Comparison of ENCODE assay signal across 1 cellular context in genomic region chr1:2199042-2199810, GRCh38.
A peak's percentile ranks its signal among the peaks of the same experiment; 100 is the strongest.
TF ChIP-seq lines count a peak whose summit lies in the region.

No MANE protein-coding gene starts in this region.

TF ChIP-seq in K562, 482 proteins besides CTCF, POLR2A, EP300 and RAD21 (continued from another document):
- TF ChIP-seq ZBTB40 (IDR thresholded peaks at IDR 0.05): peak; percentile 64
- TF ChIP-seq ZBTB40 (CRISPR knock-in tag; IDR thresholded peaks at IDR 0.05): no peak
- TF ChIP-seq GATAD2A (IDR thresholded peaks at IDR 0.05): 0 out of 2 replicates have a peak, but pooled peaks have one; percentile 18
- TF ChIP-seq PHB (CRISPR knock-in tag; IDR thresholded peaks at IDR 0.05): 0 out of 2 replicates have a peak, but pooled peaks have one; percentile 52
- TF ChIP-seq GABPB2 (CRISPR knock-in tag; conservative IDR thresholded peaks at IDR 0.05): 0 out of 2 replicates have a peak, but pooled peaks have one; percentile 11
- TF ChIP-seq LCOR (CRISPR knock-in tag; IDR thresholded peaks at IDR 0.05): peak; percentile 62
- peak; percentile 89; the same call in 1 of the 2 replicates for TF ChIP-seq ZBTB7A (IDR thresholded peaks at IDR 0.05; ENCODE audit: borderline replicate concordance, control insufficient read depth, low read depth, low read length)
- TF ChIP-seq GMEB1 (CRISPR knock-in tag; IDR thresholded peaks at IDR 0.05): 0 out of 2 replicates have a peak, but pooled peaks have one; percentile 17
- TF ChIP-seq XRCC5 (IDR thresholded peaks at IDR 0.05; ENCODE audit: low read depth, low read length): peak; percentile 63; the same call in 1 of the 2 replicates
- TF ChIP-seq NR2C2 (CRISPR knock-in tag; IDR thresholded peaks at IDR 0.05): no peak
- peak; percentile 42; the same call in 1 of the 2 replicates for TF ChIP-seq NR2C2 (tag; IDR thresholded peaks at IDR 0.05)
- no peak for TF ChIP-seq BRF1 (IDR thresholded peaks at IDR 0.05; ENCODE audit: borderline replicate concordance, extremely low read depth, insufficient read length)
- TF ChIP-seq SP1 (CRISPR knock-in tag; IDR thresholded peaks at IDR 0.05): peak; percentile 83; the same call in 1 of the 2 replicates
- TF ChIP-seq PHF20 (IDR thresholded peaks at IDR 0.05; ENCODE audit: partially characterized antibody): peak; percentile 19
- peak; percentile 39 for TF ChIP-seq CCNT2 (IDR thresholded peaks at IDR 0.05; ENCODE audit: borderline replicate concordance, extremely low read depth, insufficient read length, low read depth, low read length)
- peak; percentile 93 for TF ChIP-seq VEZF1 (CRISPR knock-in tag; IDR thresholded peaks at IDR 0.05)
- TF ChIP-seq SRSF9 (IDR thresholded peaks at IDR 0.05; ENCODE audit: borderline replicate concordance, low read depth, low read length): no peak
TF ChIP-seq in K562: peak in this region for 136.
